Comparison of ENCODE assay signal across 11 cellular contexts in genomic region chr6:154994881-154995240, GRCh38. TPM values are rescaled to one million over a fixed set of nuclear protein-coding genes. Genes with fewer than 3 reads are reported as not detected.
DNase-seq lines count a peak whose midpoint lies in the region; ATAC-seq and TF ChIP-seq lines count a peak whose summit lies in the region.
"Had no signal": no experiment of that assay in that cellular context is flagged by ENCODE, and none has a peak within 500 bp of the region (broad histone marks: within the 10 kb centered on the region; RNA-seq: fewer than 3 reads in every experiment).

No MANE protein-coding gene starts in this region.

- H3K36me3 ChIP-seq in iPS-20b (ENCODE audit: insufficient read depth, low read depth, low read length) (no peaks in the 10 kb centered on the region), BE2C (no peaks in the 10 kb centered on the region)
- H3K36me3 ChIP-seq: uterus had no signal

- no peak for ATAC-seq in activated CD4-positive, alpha-beta T cell treated with anti-CD3 and anti-CD28 coated beads for 36 hours
- ATAC-seq in activated T-cell treated with anti-CD3 and anti-CD28 coated beads, Interleukin-2, amount 50 U/mL, for 72 hours (replicated peaks in 1 of 2): no peak
- no peak for ATAC-seq in stimulated activated effector memory CD8-positive, alpha-beta T cell treated with anti-CD3 and anti-CD28 coated beads, Interleukin-12 subunit alpha, Interleukin-12 subunit beta, amount 100 ng/mL, for 72 hours

- no peak for DNase-seq in activated CD4-positive, alpha-beta T cell treated with anti-CD3 and anti-CD28 coated beads for 36 hours
- DNase-seq in activated CD4-positive, alpha-beta T cell treated with anti-CD3 and anti-CD28 coated beads for 4 hours: no peak
- DNase-seq in activated T-cell treated with anti-CD3 and anti-CD28 coated beads, Interleukin-2, amount 50 U/mL, for 72 hours: no peak
- DNase-seq in stimulated activated effector memory CD8-positive, alpha-beta T cell treated with anti-CD3 and anti-CD28 coated beads, Interleukin-12 subunit alpha, Interleukin-12 subunit beta, amount 100 ng/mL, for 72 hours (ENCODE audit: low spot score in 2 of 2): no peak
- no peak for DNase-seq in H4 (ENCODE audit: low spot score)
- DNase-seq in BE2C: no peak
- no peak for DNase-seq in CD14-positive monocyte (ENCODE audit: low spot score)
- DNase-seq: NCI-H2081, occipital lobe, uterus had no signal

- no peaks in the 10 kb centered on the region for H3K9me3 Mint-ChIP-seq in activated CD4-positive, alpha-beta T cell treated with anti-CD3 and anti-CD28 coated beads for 36 hours (ENCODE audit: low read depth)
- no peaks in the 10 kb centered on the region for H3K9me3 Mint-ChIP-seq in activated T-cell treated with anti-CD3 and anti-CD28 coated beads, Interleukin-2, amount 50 U/mL, for 72 hours
- H3K9me3 Mint-ChIP-seq in stimulated activated effector memory CD8-positive, alpha-beta T cell treated with anti-CD3 and anti-CD28 coated beads, Interleukin-12 subunit alpha, Interleukin-12 subunit beta, amount 100 ng/mL, for 72 hours: no peaks in the 10 kb centered on the region
- H3K9me3 Mint-ChIP-seq in CD14-positive monocyte: peaks cover 0 to 9% (median 4%) of the 10 kb centered on the region in 7 donors

- no peaks in the 10 kb centered on the region for H3K9me3 ChIP-seq in iPS-20b (ENCODE audit: insufficient read depth, low read depth, low read length)
- no peaks in the 10 kb centered on the region for H3K9me3 ChIP-seq in BE2C
- H3K9me3 ChIP-seq: uterus had no signal

- H3K36me3 Mint-ChIP-seq in activated CD4-positive, alpha-beta T cell treated with anti-CD3 and anti-CD28 coated beads for 36 hours (ENCODE audit: low read depth): no peaks in the 10 kb centered on the region
- no peaks in the 10 kb centered on the region for H3K36me3 Mint-ChIP-seq in activated T-cell treated with anti-CD3 and anti-CD28 coated beads, Interleukin-2, amount 50 U/mL, for 72 hours (ENCODE audit: insufficient read depth in 2 of 2)
- no peaks in the 10 kb centered on the region for H3K36me3 Mint-ChIP-seq in stimulated activated effector memory CD8-positive, alpha-beta T cell treated with anti-CD3 and anti-CD28 coated beads, Interleukin-12 subunit alpha, Interleukin-12 subunit beta, amount 100 ng/mL, for 72 hours
- no peaks in the 10 kb centered on the region for H3K36me3 Mint-ChIP-seq in CD14-positive monocyte

- CTCF ChIA-PET in activated CD4-positive, alpha-beta T cell treated with anti-CD3 and anti-CD28 coated beads for 36 hours (lab: Charles Lee): interaction anchor here (0.7 kb wide), 1 partner anchor 13 kb away, joined by 4 read pairs; no protein-coding TSS in a partner anchor

- H3K4me3 Mint-ChIP-seq in activated CD4-positive, alpha-beta T cell treated with anti-CD3 and anti-CD28 coated beads for 36 hours: peak overlapping the region; percentile 65
- H3K4me3 Mint-ChIP-seq in activated T-cell treated with anti-CD3 and anti-CD28 coated beads, Interleukin-2, amount 50 U/mL, for 72 hours: peak overlapping the region; percentile 47 to 74
- peak overlapping the region; percentile 63 for H3K4me3 Mint-ChIP-seq in stimulated activated effector memory CD8-positive, alpha-beta T cell treated with anti-CD3 and anti-CD28 coated beads, Interleukin-12 subunit alpha, Interleukin-12 subunit beta, amount 100 ng/mL, for 72 hours
- H3K4me3 Mint-ChIP-seq in CD14-positive monocyte: peak overlapping the region in 1 of 2 donors; percentile 82

- intact Hi-C loops in activated CD4-positive, alpha-beta T cell treated with anti-CD3 and anti-CD28 coated beads for 36 hours (cut with DNase I, micrococcal nuclease): loop anchor here (1.0 to 5.0 kb wide), 3 partner anchors 157 to 179 kb away; no protein-coding TSS in a partner anchor
- intact Hi-C loops in CD14-positive monocyte (cut with micrococcal nuclease): no loop called here

- H3K4me3 ChIP-seq in iPS-20b (ENCODE audit: low read length) (peak overlapping the region; percentile 80), BE2C (ENCODE audit: low read depth, low read length) (no peak overlapping the region; the same call in 1 of the 2 replicates)

- POLR2A ChIA-PET in activated CD4-positive, alpha-beta T cell treated with anti-CD3 and anti-CD28 coated beads for 36 hours (lab: Charles Lee): no interaction called here

- H3K4me1 ChIP-seq in iPS-20b (ENCODE audit: insufficient read depth, low read length) (peaks cover 12% of the 10 kb centered on the region), BE2C (no peaks in the 10 kb centered on the region)

- TF ChIP-seq CTCF in BE2C (IDR thresholded peaks at IDR 0.05; ENCODE audit: low read depth, low read length) (no peak), CD14-positive monocyte (IDR thresholded peaks at IDR 0.05) (no peak)

- no peak overlapping the region for H3K27ac ChIP-seq in iPS-20b (ENCODE audit: low read length)

- peak overlapping the region; percentile 85 for H3K9ac ChIP-seq in iPS-20b (ENCODE audit: low read depth, low read length)

- H3K27ac Mint-ChIP-seq in activated CD4-positive, alpha-beta T cell treated with anti-CD3 and anti-CD28 coated beads for 36 hours: no peak overlapping the region
- no peak overlapping the region for H3K27ac Mint-ChIP-seq in activated T-cell treated with anti-CD3 and anti-CD28 coated beads, Interleukin-2, amount 50 U/mL, for 72 hours
- no peak overlapping the region for H3K27ac Mint-ChIP-seq in stimulated activated effector memory CD8-positive, alpha-beta T cell treated with anti-CD3 and anti-CD28 coated beads, Interleukin-12 subunit alpha, Interleukin-12 subunit beta, amount 100 ng/mL, for 72 hours
- H3K27ac Mint-ChIP-seq in CD14-positive monocyte: no peak overlapping the region

- H3K27me3 Mint-ChIP-seq in activated CD4-positive, alpha-beta T cell treated with anti-CD3 and anti-CD28 coated beads for 36 hours: peaks cover 36% of the 10 kb centered on the region
- H3K27me3 Mint-ChIP-seq in activated T-cell treated with anti-CD3 and anti-CD28 coated beads, Interleukin-2, amount 50 U/mL, for 72 hours (ENCODE audit: low read depth): peaks cover 29% of the 10 kb centered on the region
- peaks cover 34 to 44% (median 35%) of the 10 kb centered on the region in 3 donors for H3K27me3 Mint-ChIP-seq in CD14-positive monocyte (ENCODE audit: low read depth in 3 of 3)

- peaks cover 11% of the 10 kb centered on the region for H3K4me1 Mint-ChIP-seq in activated CD4-positive, alpha-beta T cell treated with anti-CD3 and anti-CD28 coated beads for 36 hours
- peaks cover 13% of the 10 kb centered on the region for H3K4me1 Mint-ChIP-seq in activated T-cell treated with anti-CD3 and anti-CD28 coated beads, Interleukin-2, amount 50 U/mL, for 72 hours (ENCODE audit: low read depth)
- H3K4me1 Mint-ChIP-seq in stimulated activated effector memory CD8-positive, alpha-beta T cell treated with anti-CD3 and anti-CD28 coated beads, Interleukin-12 subunit alpha, Interleukin-12 subunit beta, amount 100 ng/mL, for 72 hours: peaks cover 7% of the 10 kb centered on the region
- peaks cover 3% of the 10 kb centered on the region for H3K4me1 Mint-ChIP-seq in CD14-positive monocyte

- peaks cover 25% of the 10 kb centered on the region for H3K27me3 ChIP-seq in iPS-20b (ENCODE audit: insufficient read depth, low read length)
- H3K27me3 ChIP-seq in BE2C: no peaks in the 10 kb centered on the region
- H3K27me3 ChIP-seq: uterus had no signal

RNA-seq across cellular contexts. Expression of gene TIAM2, which starts 0.3 kb away (rescaled TPM):
- 10 to 100 TPM; 10.4 to 12.0 TPM for total RNA-seq in activated CD4-positive, alpha-beta T cell treated with anti-CD3 and anti-CD28 coated beads for 36 hours
- total RNA-seq in activated T-cell treated with anti-CD3 and anti-CD28 coated beads, Interleukin-2, amount 50 U/mL, for 72 hours: 1 to 10 TPM; 8.3 to 9.7 TPM
- total RNA-seq in H4 (2014; rRNA removed; shearing (Covaris generic)): 3.4 and 5.7 TPM in 2 replicates
- 2.3 TPM for polyA plus RNA-seq in BE2C (2012; ENCODE audit: insufficient read depth, insufficient read length, low read depth)
- polyA plus RNA-seq in CD14-positive monocyte: under 1 TPM; 0.25 to 0.67 TPM

Comparison
In these comparisons a context has a peak if more than half of its experiments do, and no peak if none do; other contexts are left out.
1. intact Hi-C loops: an anchor here in activated CD4-positive, alpha-beta T cell treated with anti-CD3 and anti-CD28 coated beads for 36 hours (1.0 to 5.0 kb wide); none called in CD14-positive monocyte.